In genomic region chr2:45943231-45944044, GRCh38 we compare ENCODE assay signal across 13 cellular contexts.
DNase-seq lines count a peak whose midpoint lies in the region; ATAC-seq and TF ChIP-seq lines count a peak whose summit lies in the region.
"Had no signal": no experiment of that assay in that cellular context is flagged by ENCODE, and none has a peak within 500 bp of the region (broad histone marks: within the 10 kb centered on the region; RNA-seq: fewer than 3 reads in every experiment).

No MANE protein-coding gene starts in this region.

- peak overlapping the region; percentile 28 to 63 for H3K18ac ChIP-seq in mesenchymal stem cell (ENCODE audit: low read depth in 1 of 2, low read length in 2 of 2)

- WGBS in mesenchymal stem cell: 50% methylated on average over 12 of the region's 14 CpGs
- WGBS in esophagus muscularis mucosa: 68% methylated on average over 13 of the region's 14 CpGs
- WGBS in body of pancreas, 2 donors: 80 to 81% methylated on average over 14 of the region's 14 CpGs

- no peaks in the 10 kb centered on the region for H3K27me3 ChIP-seq in mesenchymal stem cell (ENCODE audit: control insufficient read depth in 1 of 2, insufficient read depth in 1 of 2, low read length in 2 of 2)
- H3K27me3 ChIP-seq in esophagus muscularis mucosa: no peaks in the 10 kb centered on the region
- H3K27me3 ChIP-seq in body of pancreas: no peaks in the 10 kb centered on the region
- H3K27me3 ChIP-seq: sigmoid colon, upper lobe of left lung had no signal

- H3K4me3 Mint-ChIP-seq in HFFc6: peak overlapping the region; percentile 24
- H3K4me3 Mint-ChIP-seq: neural crest cell had no signal

- H3K27ac Mint-ChIP-seq in HFFc6: peak overlapping the region; percentile 83

- no peaks in the 10 kb centered on the region for H3K79me1 ChIP-seq in mesenchymal stem cell (replicated peaks; ENCODE audit: low read length, poor library complexity, severe bottlenecking)

- no peak overlapping the region for H3K4me3 ChIP-seq in AG10803 (ENCODE audit: low read length)
- no peak overlapping the region for H3K4me3 ChIP-seq in astrocyte of the cerebellum (ENCODE audit: low read depth, low read length)
- H3K4me3 ChIP-seq in mesenchymal stem cell (ENCODE audit: insufficient read depth in 1 of 2, low read depth in 1 of 2, low read length in 2 of 2): no peak overlapping the region
- H3K4me3 ChIP-seq in esophagus muscularis mucosa: no peak overlapping the region
- H3K4me3 ChIP-seq in body of pancreas: no peak overlapping the region
- H3K4me3 ChIP-seq: sigmoid colon, upper lobe of left lung had no signal

- TF ChIP-seq CTCF in AG10803 (conservative IDR thresholded peaks at IDR 0.05; ENCODE audit: low read length): peak; percentile 22; the same call in 1 of the 2 replicates
- peak; percentile 56 for TF ChIP-seq CTCF in HFFc6 (IDR thresholded peaks at IDR 0.05)
- TF ChIP-seq CTCF in astrocyte of the cerebellum (IDR thresholded peaks at IDR 0.05; ENCODE audit: low read depth, low read length, missing control alignments): peak; percentile 28
- no peak for TF ChIP-seq CTCF in esophagus muscularis mucosa (IDR thresholded peaks at IDR 0.05)
- no peak for TF ChIP-seq CTCF in body of pancreas (IDR thresholded peaks at IDR 0.05)

- H3K27ac ChIP-seq in mesenchymal stem cell (ENCODE audit: low read length, poor library complexity, severe bottlenecking): peak overlapping the region; percentile 63
- H3K27ac ChIP-seq in esophagus muscularis mucosa (replicated peaks in 1 of 4): peak overlapping the region in 1 of 4 donors; percentile 48
- H3K27ac ChIP-seq in body of pancreas: no peak overlapping the region

- H3K36me3 ChIP-seq in mesenchymal stem cell (ENCODE audit: control insufficient read depth in 1 of 2, insufficient read depth in 2 of 2, low read depth in 1 of 2, low read length in 2 of 2) (peaks cover 0 to 2% of the 10 kb centered on the region in 2 experiments), esophagus muscularis mucosa (no peaks in the 10 kb centered on the region), body of pancreas (replicated peaks in 1 of 2; ENCODE audit: insufficient read depth in 1 of 2, low read depth in 2 of 2) (no peaks in the 10 kb centered on the region)
- H3K36me3 ChIP-seq: sigmoid colon, upper lobe of left lung had no signal

- peak overlapping the region; percentile 49 for H2BK15ac ChIP-seq in mesenchymal stem cell (ENCODE audit: low read depth, poor library complexity, severe bottlenecking)

- no peak overlapping the region for H2AFZ ChIP-seq in mesenchymal stem cell (ENCODE audit: low read depth, low read length)

- H4K91ac ChIP-seq in mesenchymal stem cell (ENCODE audit: low read length): no peak overlapping the region

- no peak overlapping the region for H3K14ac ChIP-seq in mesenchymal stem cell (ENCODE audit: low read length in 2 of 2)

- H3K36me3 Mint-ChIP-seq in HFFc6 (ENCODE audit: low read depth): peaks cover 11% of the 10 kb centered on the region

- H3K23ac ChIP-seq in mesenchymal stem cell (ENCODE audit: low read length in 2 of 2): no peak overlapping the region

- peak overlapping the region; percentile 61 for H2BK5ac ChIP-seq in mesenchymal stem cell (ENCODE audit: low read depth, low read length, poor library complexity, severe bottlenecking)

- H3K9ac ChIP-seq in mesenchymal stem cell (ENCODE audit: low read length): no peak overlapping the region

- H3K4ac ChIP-seq in mesenchymal stem cell (ENCODE audit: low read depth in 1 of 2, low read length in 2 of 2): peak overlapping the region in 1 of 2 experiments; percentile 25

- in situ Hi-C loops in astrocyte of the cerebellum (cut with HindIII; ENCODE audit: low sequenced_read_pairs): no loop called here

- TF ChIP-seq POLR2A in esophagus muscularis mucosa (IDR thresholded peaks at IDR 0.05; ENCODE audit: low read depth) (no peak), body of pancreas (IDR thresholded peaks at IDR 0.05) (no peak)

- peak overlapping the region; percentile 0 for H4K8ac ChIP-seq in mesenchymal stem cell (ENCODE audit: low read length)

- peaks cover 80% of the 10 kb centered on the region for H3K4me1 Mint-ChIP-seq in HFFc6 (ENCODE audit: low read depth)

- H3K9me3 ChIP-seq in mesenchymal stem cell (ENCODE audit: control insufficient read depth, low read length) (no peaks in the 10 kb centered on the region), esophagus muscularis mucosa (no peaks in the 10 kb centered on the region), body of pancreas (no peaks in the 10 kb centered on the region)
- H3K9me3 ChIP-seq: sigmoid colon, upper lobe of left lung had no signal

- peak overlapping the region; percentile 23 for H2BK120ac ChIP-seq in mesenchymal stem cell (ENCODE audit: low read depth, low read length)

- H3K27me3 Mint-ChIP-seq in HFFc6 (ENCODE audit: insufficient read depth): peaks cover 1% of the 10 kb centered on the region

- no peak overlapping the region for H3K4me2 ChIP-seq in mesenchymal stem cell (ENCODE audit: low read length, poor library complexity, severe bottlenecking)

- H3K4me1 ChIP-seq in mesenchymal stem cell (ENCODE audit: control insufficient read depth, insufficient read depth, low read depth, low read length) (peaks cover 24% of the 10 kb centered on the region), esophagus muscularis mucosa (peaks cover 11 to 54% (median 44%) of the 10 kb centered on the region in 4 donors), body of pancreas (peaks cover 12% of the 10 kb centered on the region)

- ATAC-seq in body of pancreas (no peak), HG02852 (IDR thresholded peaks at IDR 0.05; ENCODE audit: unreplicated experiment) (no peak)

- H2BK12ac ChIP-seq in mesenchymal stem cell (ENCODE audit: low read length in 2 of 2): peak overlapping the region; percentile 81 to 92

- intact Hi-C loops in esophagus muscularis mucosa (cut with DNase I) (no loop called here), body of pancreas (cut with DNase I) (no loop called here)

- peak; percentile 20 for DNase-seq in AG10803 (ENCODE audit: low read depth)
- DNase-seq in HFFc6: no peak
- no peak for DNase-seq in astrocyte of the cerebellum (ENCODE audit: low read depth)
- DNase-seq in mesenchymal stem cell: peak; percentile 37
- DNase-seq in hepatic stellate cell (ENCODE audit: low spot score): no peak
- DNase-seq in esophagus muscularis mucosa (ENCODE audit: extremely low spot score): no peak
- DNase-seq in body of pancreas: no peak
- DNase-seq: AML-193, DMS153, sigmoid colon, upper lobe of left lung had no signal

- H2AK5ac ChIP-seq in mesenchymal stem cell (ENCODE audit: low read length, severe bottlenecking): peak overlapping the region; percentile 79

- no peak for TF ChIP-seq EP300 in esophagus muscularis mucosa (IDR thresholded peaks at IDR 0.05)

- H3K9me3 Mint-ChIP-seq in HFFc6: no peaks in the 10 kb centered on the region
- H3K9me3 Mint-ChIP-seq: neural crest cell had no signal

Comparison
In these comparisons a context has a peak if more than half of its experiments do, and no peak if none do; other contexts are left out.
1. DNase-seq: peak in AG10803 (single experiment) and mesenchymal stem cell (single experiment); none in HFFc6 (single experiment), astrocyte of the cerebellum (single experiment), hepatic stellate cell (single experiment), esophagus muscularis mucosa (single experiment) and body of pancreas (0 of 4).
2. CTCF ChIP-seq: peak in AG10803 (single experiment), HFFc6 (single experiment) and astrocyte of the cerebellum (single experiment); none in esophagus muscularis mucosa (0 of 3) and body of pancreas (0 of 7).